ENCODE assay signal across 18 cellular contexts in the genomic region with DNA sequence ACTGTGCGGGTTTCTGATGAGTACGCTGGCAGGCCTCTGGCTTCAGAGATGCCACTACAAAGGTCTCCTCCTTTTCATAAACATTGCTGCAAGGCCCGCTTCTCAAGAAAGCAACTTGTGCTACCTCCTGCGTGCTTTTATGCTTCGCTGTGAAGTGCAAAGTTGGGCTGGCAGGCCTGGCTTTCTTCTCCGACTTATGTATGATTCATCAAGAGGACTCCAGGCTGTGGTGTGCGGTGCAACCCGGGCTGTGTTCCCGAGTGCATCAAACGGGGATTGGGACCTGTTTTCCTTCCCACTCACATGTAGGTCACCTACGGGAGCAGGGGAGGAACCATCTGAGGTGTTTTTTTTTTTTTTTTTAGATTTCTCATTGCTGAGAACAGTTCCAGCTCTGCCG.
"Had no signal": no experiment of that assay in that cellular context is flagged by ENCODE, and none has a peak within 500 bp of the region (broad histone marks: within the 10 kb centered on the region; RNA-seq: fewer than 3 reads in every experiment).

No MANE protein-coding gene starts in this region.

- H3K36me3 ChIP-seq: gastrocnemius medialis, heart right ventricle, spleen, tibial nerve had no signal

- H3K4me1 ChIP-seq: testis had no signal

- H3K9me3 ChIP-seq: gastrocnemius medialis, psoas muscle, testis had no signal

- H3K4me3 ChIP-seq: gastrocnemius medialis, heart right ventricle, psoas muscle, spleen, testis, tibial nerve had no signal

- DNase-seq: effector memory CD4-positive, alpha-beta T cell; gastrocnemius medialis; heart right ventricle; hypothalamus; natural killer cell; psoas muscle; retina; spleen; stimulated activated CD4-positive, alpha-beta T cell treated with anti-CD3 and anti-CD28 coated beads, Interleukin-15, amount 100 ng/mL, for 24 hours; stimulated activated CD4-positive, alpha-beta T cell treated with anti-CD3 and anti-CD28 coated beads, Interleukin-1b, Interleukin-23, amount 100 ng/mL, for 48 hours; stimulated activated CD4-positive, alpha-beta T cell treated with anti-CD3 and anti-CD28 coated beads, Interleukin-4, amount 100 ng/mL, for 4 hours; stimulated activated naive B cell treated with anti-CD40 and anti-IgM and Interleukin-4, amounts not matched to agents 10 μg/mL and 1 μg/mL and 100 μg/mL, for 72 hours; stimulated activated naive CD8-positive, alpha-beta T cell treated with anti-CD3 and anti-CD28 coated beads, Interleukin-15, amount 100 ng/mL, for 72 hours; testis had no signal

- H3K27ac ChIP-seq: gastrocnemius medialis, heart right ventricle, psoas muscle, spleen, testis, tibial nerve had no signal

- H3K27me3 ChIP-seq: gastrocnemius medialis, heart right ventricle, spleen, testis, tibial nerve had no signal

- ATAC-seq: esophagus mucosa; gastrocnemius medialis; left lobe of liver; natural killer cell; psoas muscle; sciatic nerve; stimulated activated naive B cell treated with anti-CD40 and anti-IgM and Interleukin-4, amounts not matched to agents 10 μg/mL and 1 μg/mL and 100 μg/mL, for 72 hours; stimulated activated naive CD8-positive, alpha-beta T cell treated with anti-CD3 and anti-CD28 coated beads, Interleukin-15, amount 100 ng/mL, for 72 hours had no signal
